In genomic region chr7:149414171-149414570, GRCh38 we compare ENCODE assay signal across 1 cellular context.
TF ChIP-seq lines count a peak whose summit lies in the region.

No MANE protein-coding gene starts in this region.

TF ChIP-seq in H1, 55 proteins besides CTCF, POLR2A, EP300 and RAD21 (continued from another document):
- TF ChIP-seq ATF2 (IDR thresholded peaks at IDR 0.05; ENCODE audit: low read length) (no peak), RFX5 (IDR thresholded peaks at IDR 0.05; ENCODE audit: borderline replicate concordance, low read depth, low read length) (no peak), CEBPB (IDR thresholded peaks at IDR 0.05; ENCODE audit: low read depth, low read length) (no peak), SP4 (IDR thresholded peaks at IDR 0.05; ENCODE audit: low read length) (no peak), HDAC6 (IDR thresholded peaks at IDR 0.05; ENCODE audit: low read depth, low read length) (no peak), SIN3A (conservative IDR thresholded peaks at IDR 0.05 in 1 of 2, IDR thresholded peaks at IDR 0.05 in 1 of 2; ENCODE audit: low read depth in 1 of 2, low read length in 2 of 2) (no peak), MAFK (IDR thresholded peaks at IDR 0.05; ENCODE audit: low read depth, low read length) (no peak), ASH2L (IDR thresholded peaks at IDR 0.05; ENCODE audit: low read length) (no peak), SAP30 (IDR thresholded peaks at IDR 0.05; ENCODE audit: insufficient read depth, insufficient replicate concordance, low read length) (no peak), E2F6 (IDR thresholded peaks at IDR 0.05) (no peak), TCF12 (IDR thresholded peaks at IDR 0.05; ENCODE audit: low read depth, low read length) (no peak)
